ENCODE assay signal across 1 cellular context in genomic region chr15:26971303-26972018, GRCh38.
TF ChIP-seq lines count a peak whose summit lies in the region.

No MANE protein-coding gene starts in this region.

TF ChIP-seq in SK-N-SH, 30 proteins besides CTCF, POLR2A, EP300 and RAD21 (continued from another document):
- TF ChIP-seq REST (IDR thresholded peaks at IDR 0.05; ENCODE audit: low read depth, low read length) (no peak), TAF1 (IDR thresholded peaks at IDR 0.05; ENCODE audit: borderline replicate concordance, low read depth, low read length) (no peak)
TF ChIP-seq in SK-N-SH: peak in this region for 0.
